ENCODE assay signal across 1 cellular context in genomic region chr3:53231532-53232511, GRCh38.
TF ChIP-seq lines count a peak whose summit lies in the region.

No MANE protein-coding gene starts in this region.

TF ChIP-seq in A549, 52 proteins besides CTCF, POLR2A, EP300 and RAD21 (continued from another document):
- TF ChIP-seq BCL3 (IDR thresholded peaks at IDR 0.05), result no peak
- no peak for TF ChIP-seq SREBF2 (IDR thresholded peaks at IDR 0.05)
- no peak for TF ChIP-seq FOSL2 (IDR thresholded peaks at IDR 0.05)
- TF ChIP-seq FOSL2 (CRISPR knock-in tag; IDR thresholded peaks at IDR 0.05), result no peak
- TF ChIP-seq NR3C1 (IDR thresholded peaks at IDR 0.05), result no peak
- no peak for TF ChIP-seq KDM1A (IDR thresholded peaks at IDR 0.05; ENCODE audit: low read depth)
